10 cellular contexts compared by ENCODE assay signal in the genomic region with DNA sequence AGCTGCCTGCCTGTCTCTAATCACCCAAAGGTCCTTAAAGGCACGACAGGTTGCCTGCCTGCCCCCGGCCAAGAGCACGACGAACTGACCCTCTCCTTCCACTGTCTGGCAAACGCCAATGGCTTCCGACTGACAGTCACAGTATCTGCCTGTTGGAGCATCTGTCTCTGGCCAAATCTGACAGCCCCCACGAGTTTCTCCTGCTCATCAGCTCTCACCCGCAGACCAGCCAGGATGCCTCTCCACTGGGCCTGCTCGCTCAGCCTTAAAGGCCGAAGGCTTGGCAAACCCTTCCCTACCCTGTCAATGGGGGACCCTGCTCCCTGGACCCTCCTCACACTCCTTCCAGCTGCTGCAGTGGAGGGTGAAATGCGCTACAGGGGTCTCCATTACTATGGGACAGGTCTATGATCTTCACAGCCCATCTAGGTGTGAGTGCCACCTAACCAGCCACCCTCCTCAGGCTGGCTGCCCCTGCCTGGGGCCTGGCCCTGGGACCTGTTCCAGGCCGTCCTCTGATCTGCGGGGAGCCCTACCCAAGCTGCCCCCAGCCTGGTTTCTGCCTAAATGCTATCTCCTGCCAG. TPM values are rescaled to one million over a fixed set of nuclear protein-coding genes. Genes with fewer than 3 reads are reported as not detected.
DNase-seq lines count a peak whose midpoint lies in the region; ATAC-seq and TF ChIP-seq lines count a peak whose summit lies in the region.
"Had no signal": no experiment of that assay in that cellular context is flagged by ENCODE, and none has a peak within 500 bp of the region (broad histone marks: within the 10 kb centered on the region; RNA-seq: fewer than 3 reads in every experiment).

No MANE protein-coding gene starts in this region.

- H2BK15ac ChIP-seq in IMR-90 (ENCODE audit: low read depth, low read length) = no peak overlapping the region

- DNase-seq in Calu3 (no peak), IMR-90 (no peak), chondrocyte (ENCODE audit: low spot score) (no peak), neural progenitor cell (ENCODE audit: low spot score) (no peak), activated gamma-delta T cell (lab: John Stamatoyannopoulos, UW) (no peak), posterior cingulate gyrus (no peak), spleen (no peak)
- no peak for DNase-seq in activated effector memory CD4-positive, alpha-beta T cell treated with Interleukin-2 at 50 U/mL for 16 hours
- DNase-seq: PC-3 had no signal

- TF ChIP-seq CTCF in Calu3 (IDR thresholded peaks at IDR 0.05; ENCODE audit: unreplicated experiment) = no peak
- no peak for TF ChIP-seq CTCF in IMR-90 (conservative IDR thresholded peaks at IDR 0.05; ENCODE audit: low read depth, low read length)
- TF ChIP-seq CTCF in chondrocyte (IDR thresholded peaks at IDR 0.05) = no peak
- TF ChIP-seq CTCF in neural progenitor cell (IDR thresholded peaks at IDR 0.05) = no peak
- no peak for TF ChIP-seq CTCF in spleen (IDR thresholded peaks at IDR 0.05 in 8 of 11, conservative IDR thresholded peaks at IDR 0.05 in 3 of 11)

- H3K9me3 ChIP-seq in IMR-90 (ENCODE audit: control insufficient read depth, insufficient read depth, low read length) (no peaks in the 10 kb centered on the region), neural progenitor cell (ENCODE audit: low read depth) (no peaks in the 10 kb centered on the region), spleen (no peaks in the 10 kb centered on the region)
- H3K9me3 ChIP-seq: HAP-1 had no signal

- CTCF ChIA-PET in Calu3 (lab: Charles Lee) (no interaction called here), IMR-90 (lab: Yijun Ruan, JAX) (no interaction called here)

- H3K79me1 ChIP-seq in IMR-90 (ENCODE audit: low read depth in 1 of 2, low read length in 2 of 2) = peaks cover 8 to 36% of the 10 kb centered on the region in 2 experiments; a peak in 3 of 4 replicates

- no peak overlapping the region for H2AK9ac ChIP-seq in IMR-90 (replicated peaks; ENCODE audit: low read depth, low read length, poor library complexity)

- ATAC-seq in IMR-90 (ENCODE audit: low read depth) = peak; percentile 2; the same call in 1 of the 2 replicates
- ATAC-seq: PC-3 had no signal

- peaks cover 8% of the 10 kb centered on the region for H3K4me1 ChIP-seq in IMR-90 (ENCODE audit: control insufficient read depth, insufficient read depth, low read length)
- H3K4me1 ChIP-seq in neural progenitor cell = peaks cover 41% of the 10 kb centered on the region
- H3K4me1 ChIP-seq in spleen = peaks cover 19 to 46% (median 32%) of the 10 kb centered on the region in 6 donors

- no peak overlapping the region for H2AK5ac ChIP-seq in IMR-90 (ENCODE audit: low read depth, low read length)

- POLR2A ChIA-PET in IMR-90 (lab: Charles Lee; ENCODE audit: unreplicated experiment) = no interaction called here

- TF ChIP-seq POLR2A in IMR-90 (IDR thresholded peaks at IDR 0.05; ENCODE audit: low read depth, low read length) = peak; percentile 53; the same call in 1 of the 2 replicates
- no peak for TF ChIP-seq POLR2A in spleen (IDR thresholded peaks at IDR 0.05)

- dilution Hi-C loops in IMR-90 (cut with HindIII; ENCODE audit: low sequenced_read_pairs, unreplicated experiment) = no loop called here

- H3K79me2 ChIP-seq in neural progenitor cell (ENCODE audit: low read depth) = peaks cover 33% of the 10 kb centered on the region

- H3K27ac Mint-ChIP-seq in Calu3 (ENCODE audit: unreplicated experiment) = peak overlapping the region; percentile 100
- peak overlapping the region; percentile 46 for H3K27ac Mint-ChIP-seq in chondrocyte (ENCODE audit: unreplicated experiment)
- peak overlapping the region; percentile 95 for H3K27ac Mint-ChIP-seq in neural progenitor cell

- no peaks in the 10 kb centered on the region for H3K9me1 ChIP-seq in IMR-90 (ENCODE audit: insufficient read depth, low read length)

- H4K20me1 ChIP-seq in IMR-90 (ENCODE audit: insufficient read depth, low read length) (peaks cover 53% of the 10 kb centered on the region), neural progenitor cell (ENCODE audit: low read depth) (peaks cover 46% of the 10 kb centered on the region)

- H3K27ac ChIP-seq in IMR-90 (ENCODE audit: insufficient read depth, low read length) (no peak overlapping the region), neural progenitor cell (peak overlapping the region; percentile 91), spleen (no peak overlapping the region)

- TF ChIP-seq RAD21 in IMR-90 (IDR thresholded peaks at IDR 0.05; ENCODE audit: low read length) = no peak

- H3K14ac ChIP-seq in IMR-90 (replicated peaks; ENCODE audit: low read depth, low read length) = no peak overlapping the region

- peaks cover 53% of the 10 kb centered on the region for H3F3A ChIP-seq in neural progenitor cell (ENCODE audit: low read depth)

- in situ Hi-C loops in IMR-90 (cut with MboI; ENCODE audit: low sequenced_read_pairs) = no loop called here

- no peak overlapping the region for H3K4ac ChIP-seq in IMR-90 (ENCODE audit: low read depth, low read length)

- H3K4me3 ChIP-seq in IMR-90 (ENCODE audit: insufficient read depth, low read depth, low read length) = no peak overlapping the region
- no peak overlapping the region for H3K4me3 ChIP-seq in neural progenitor cell
- no peak overlapping the region for H3K4me3 ChIP-seq in spleen
- H3K4me3 ChIP-seq: HAP-1 had no signal

- no TSS peak for BruUV-seq in Calu3 (replicated peaks; lab: Mats Ljungman, UMichigan)
- no TSS peak for BruUV-seq in IMR-90 (replicated peaks; lab: Mats Ljungman, UMichigan)

- H2BK5ac ChIP-seq in IMR-90 (ENCODE audit: low read depth, low read length, poor library complexity, severe bottlenecking) = no peak overlapping the region

- no peak overlapping the region for H3K23ac ChIP-seq in IMR-90 (ENCODE audit: low read depth, low read length)

- no peak overlapping the region for H2BK120ac ChIP-seq in IMR-90 (ENCODE audit: low read depth, low read length)

- 68% methylated on average over 11 of the region's 13 CpGs; no CpG with 5 or more reads in 1 of the 2 experiments for WGBS in IMR-90 (ENCODE audit: extremely low coverage in 2 of 2, insufficient read length in 1 of 2), 2 experiments
- 76 to 85% (median 80%) methylated on average over 11 to 13 of the region's 13 CpGs for WGBS in spleen, 5 donors

- no peak overlapping the region for H3K18ac ChIP-seq in IMR-90 (ENCODE audit: low read depth, low read length)

- H3K36me3 Mint-ChIP-seq in Calu3 (ENCODE audit: insufficient read depth, unreplicated experiment) (peaks cover 65% of the 10 kb centered on the region), chondrocyte (ENCODE audit: low read depth) (peaks cover 15% of the 10 kb centered on the region), neural progenitor cell (peaks cover 15% of the 10 kb centered on the region)

- no peaks in the 10 kb centered on the region for H3K9me3 Mint-ChIP-seq in Calu3 (ENCODE audit: low read depth, unreplicated experiment)
- no peaks in the 10 kb centered on the region for H3K9me3 Mint-ChIP-seq in chondrocyte (ENCODE audit: low read depth)
- no peaks in the 10 kb centered on the region for H3K9me3 Mint-ChIP-seq in neural progenitor cell

- no peak overlapping the region for H2BK20ac ChIP-seq in IMR-90 (ENCODE audit: low read depth, low read length)

- no peak overlapping the region for H4K91ac ChIP-seq in IMR-90 (ENCODE audit: insufficient read depth, low read depth, low read length)

- no peak overlapping the region for H4K5ac ChIP-seq in IMR-90 (ENCODE audit: low read depth, low read length)

- no peak overlapping the region for H3K56ac ChIP-seq in IMR-90 (ENCODE audit: extremely low read depth, insufficient read depth, low read length)

- no peak overlapping the region for H3K9ac ChIP-seq in IMR-90 (ENCODE audit: low read depth, low read length)
- H3K9ac ChIP-seq in neural progenitor cell = no peak overlapping the region

- intact Hi-C loops in Calu3 (cut with micrococcal nuclease; ENCODE audit: unreplicated experiment) = no loop called here
- intact Hi-C loops in IMR-90 (cut with micrococcal nuclease) = no loop called here
- intact Hi-C loops in posterior cingulate gyrus (cut with DNase I) = no loop called here
- intact Hi-C loops in spleen (cut with DNase I; ENCODE audit: low total_unique reads) = no loop called here

- H3K4me3 Mint-ChIP-seq in Calu3 (ENCODE audit: low read depth, unreplicated experiment) = peak overlapping the region; percentile 94
- H3K4me3 Mint-ChIP-seq in chondrocyte (ENCODE audit: unreplicated experiment) = no peak overlapping the region
- peak overlapping the region; percentile 72 for H3K4me3 Mint-ChIP-seq in neural progenitor cell

- peaks cover 43% of the 10 kb centered on the region for H3K4me1 Mint-ChIP-seq in Calu3 (ENCODE audit: low read depth, unreplicated experiment)
- H3K4me1 Mint-ChIP-seq in chondrocyte (ENCODE audit: low read depth) = peaks cover 27% of the 10 kb centered on the region
- peaks cover 30% of the 10 kb centered on the region for H3K4me1 Mint-ChIP-seq in neural progenitor cell

- peaks cover 28% of the 10 kb centered on the region for H3K36me3 ChIP-seq in IMR-90 (ENCODE audit: control insufficient read depth, insufficient read depth, low read length)
- H3K36me3 ChIP-seq in neural progenitor cell = no peaks in the 10 kb centered on the region
- peaks cover 8 to 40% (median 34%) of the 10 kb centered on the region in 6 donors for H3K36me3 ChIP-seq in spleen

- no peak overlapping the region; a peak in 1 of 4 replicates for H4K8ac ChIP-seq in IMR-90 (ENCODE audit: low read depth in 2 of 2, low read length in 2 of 2)

- H2AFZ ChIP-seq in IMR-90 (replicated peaks; ENCODE audit: low read length, poor library complexity) = no peak overlapping the region
- H2AFZ ChIP-seq in neural progenitor cell (replicated peaks) = no peak overlapping the region

- no peak overlapping the region for H3K4me2 ChIP-seq in IMR-90 (ENCODE audit: low read depth, low read length)
- H3K4me2 ChIP-seq in neural progenitor cell = peak overlapping the region; percentile 76

- H3K27me3 Mint-ChIP-seq in Calu3 (ENCODE audit: unreplicated experiment) (no peaks in the 10 kb centered on the region), chondrocyte (ENCODE audit: low read depth) (no peaks in the 10 kb centered on the region), neural progenitor cell (ENCODE audit: insufficient read depth, low read depth) (peaks cover 6% of the 10 kb centered on the region)

- H3K27me3 ChIP-seq in IMR-90 (ENCODE audit: control insufficient read depth, insufficient read depth, low read length) (no peaks in the 10 kb centered on the region), neural progenitor cell (no peaks in the 10 kb centered on the region), spleen (replicated peaks in 1 of 7) (no peaks in the 10 kb centered on the region)

RNA-seq across cellular contexts. Expression of a gene that starts 0.9 kb away (rescaled TPM):
- 8.2 and 13.3 TPM in 2 replicates for total RNA-seq in Calu3 (2022)
- 0.36 and 0.56 TPM in 2 replicates for total RNA-seq in IMR-90 (2012; rRNA removed)
- polyA plus RNA-seq in IMR-90 (2012; rRNA removed) = 0.05 and 0.17 TPM in 2 replicates
- not detected in 2 replicates for polyA plus RNA-seq in IMR-90 (2012; cell fraction: cytosol; rRNA removed)
- 0.11 and 0.25 TPM in 2 replicates for polyA plus RNA-seq in IMR-90 (2012; cell fraction: nucleus; rRNA removed; ENCODE audit: low replicate concordance)
- 0.38 to 0.77 TPM (median 0.67 TPM) in 3 replicates for total RNA-seq in chondrocyte
- 0.06 and 2.6 TPM in 2 replicates for total RNA-seq in neural progenitor cell (ENCODE audit: low replicate concordance)
- 1 to 10 TPM in 1 of 7 donors, under 1 TPM in 1, not detected in 5; 0.46 to 2.0 TPM for total RNA-seq in spleen
- under 1 TPM; 0.04 to 0.67 (median 0.20) TPM for polyA plus RNA-seq in spleen

RNA-seq across cellular contexts. Expression of a gene that starts 5.0 kb away (rescaled TPM):
- total RNA-seq in Calu3 (2022) (1,224 and 1,339 TPM in 2 replicates), IMR-90 (2012; rRNA removed) (1,909 and 2,552 TPM in 2 replicates), chondrocyte (727 to 753 TPM (median 751 TPM) in 3 replicates), neural progenitor cell (ENCODE audit: low replicate concordance) (1,962 and 2,391 TPM in 2 replicates), spleen (1,000 to 10,000 TPM; 1,136 to 2,739 (median 1,465) TPM)
- polyA plus RNA-seq in IMR-90 (2012; rRNA removed) (1,897 and 2,254 TPM in 2 replicates), spleen (1,000 to 10,000 TPM; 3,728 to 5,575 (median 5,277) TPM)
- polyA plus RNA-seq in IMR-90 (2012; cell fraction: cytosol; rRNA removed) = 2,745 and 3,594 TPM in 2 replicates
- polyA plus RNA-seq in IMR-90 (2012; cell fraction: nucleus; rRNA removed; ENCODE audit: low replicate concordance) = 695 and 912 TPM in 2 replicates

RNA-seq across cellular contexts. Expression of a gene that starts 5.4 kb away (rescaled TPM):
- total RNA-seq in Calu3 (2022) = 20.5 and 24.2 TPM in 2 replicates
- total RNA-seq in IMR-90 (2012; rRNA removed) = 1.6 and 1.7 TPM in 2 replicates
- 9.9 and 11.9 TPM in 2 replicates for polyA plus RNA-seq in IMR-90 (2012; rRNA removed)
- polyA plus RNA-seq in IMR-90 (2012; cell fraction: cytosol; rRNA removed) = 10.3 and 12.8 TPM in 2 replicates
- 24.1 and 56.8 TPM in 2 replicates for polyA plus RNA-seq in IMR-90 (2012; cell fraction: nucleus; rRNA removed; ENCODE audit: low replicate concordance)
- total RNA-seq in chondrocyte = 18.6 to 26.5 TPM (median 20.7 TPM) in 3 replicates
- 7.2 and 46.1 TPM in 2 replicates for total RNA-seq in neural progenitor cell (ENCODE audit: low replicate concordance)
- total RNA-seq in spleen = 10 to 100 TPM; 12.4 to 26.5 (median 23.5) TPM
- polyA plus RNA-seq in spleen = 10 to 100 TPM in 1 of 3 donors, 1 to 10 TPM in 2; 7.9 to 20.8 (median 9.7) TPM

RNA-seq across cellular contexts. Expression of a gene that starts 7.4 kb away (rescaled TPM):
- total RNA-seq in Calu3 (2022) = not detected in 2 replicates
- not detected in 2 replicates for total RNA-seq in IMR-90 (2012; rRNA removed)
- not detected in 2 replicates for polyA plus RNA-seq in IMR-90 (2012; rRNA removed)
- polyA plus RNA-seq in IMR-90 (2012; cell fraction: cytosol; rRNA removed) = not detected in 2 replicates
- polyA plus RNA-seq in IMR-90 (2012; cell fraction: nucleus; rRNA removed; ENCODE audit: low replicate concordance) = not detected in 2 replicates
- not detected in 3 replicates for total RNA-seq in chondrocyte
- total RNA-seq in neural progenitor cell (ENCODE audit: low replicate concordance) = not detected in 2 replicates
- not detected for total RNA-seq in spleen
- not detected for polyA plus RNA-seq in spleen
- total RNA-seq: PC-3 had no signal

RNA-seq across cellular contexts. Expression of a gene that starts 23.2 kb away (rescaled TPM):
- total RNA-seq in Calu3 (2022) = 4.3 and 4.9 TPM in 2 replicates
- 2.5 and 3.6 TPM in 2 replicates for total RNA-seq in IMR-90 (2012; rRNA removed)
- polyA plus RNA-seq in IMR-90 (2012; rRNA removed) = 3.0 and 3.6 TPM in 2 replicates
- 2.9 and 6.3 TPM in 2 replicates for polyA plus RNA-seq in IMR-90 (2012; cell fraction: cytosol; rRNA removed)
- 2.2 and 2.6 TPM in 2 replicates for polyA plus RNA-seq in IMR-90 (2012; cell fraction: nucleus; rRNA removed; ENCODE audit: low replicate concordance)
- 2.1 to 6.2 TPM (median 3.9 TPM) in 3 replicates for total RNA-seq in chondrocyte
- total RNA-seq in neural progenitor cell (ENCODE audit: low replicate concordance) = 7.4 and 10.3 TPM in 2 replicates
- total RNA-seq in spleen = 10 to 100 TPM; 11.4 to 29.5 (median 22.5) TPM
- 10 to 100 TPM; 21.8 to 26.8 (median 24.1) TPM for polyA plus RNA-seq in spleen

Comparison
In these comparisons a context has a peak if more than half of its experiments do, and no peak if none do; other contexts are left out.
1. H3K27ac Mint-ChIP-seq: peak in every context shown above with its lines; median percentile 100 in Calu3; 95 in neural progenitor cell; 46 in chondrocyte.